ENCODE assay signal across 15 cellular contexts in genomic region chr2:23414876-23415275, GRCh38. TPM values are rescaled to one million over a fixed set of nuclear protein-coding genes. Genes with fewer than 3 reads are reported as not detected.
DNase-seq lines count a peak whose midpoint lies in the region; ATAC-seq and TF ChIP-seq lines count a peak whose summit lies in the region.
"Had no signal": no experiment of that assay in that cellular context is flagged by ENCODE, and none has a peak within 500 bp of the region (broad histone marks: within the 10 kb centered on the region; RNA-seq: fewer than 3 reads in every experiment).

No MANE protein-coding gene starts in this region.

- H3F3A ChIP-seq in PC-3 (ENCODE audit: low read length, unreplicated experiment) (no peaks in the 10 kb centered on the region), PC-9 (ENCODE audit: insufficient read depth, low read depth) (0 out of 2 replicates have a peak, but pooled peaks cover 3% of the 10 kb centered on the region)

- H3K4me3 Mint-ChIP-seq in effector memory CD8-positive, alpha-beta T cell, result no peak overlapping the region
- H3K4me3 Mint-ChIP-seq: activated CD4-positive, alpha-beta memory T cell treated with anti-CD3 and anti-CD28 coated beads for 36 hours; activated naive CD8-positive, alpha-beta T cell treated with anti-CD3 and anti-CD28 coated beads, Interleukin-2, amount 50 U/mL, for 24 hours; B cell; memory B cell; stimulated activated memory B cell treated with anti-CD40 and anti-IgM and Interleukin-4, amounts not matched to agents 10 μg/mL and 1 μg/mL and 100 μg/mL, for 72 hours had no signal

- no peaks in the 10 kb centered on the region for H3K4me1 Mint-ChIP-seq in effector memory CD8-positive, alpha-beta T cell (ENCODE audit: low read depth in 2 of 2)
- H3K4me1 Mint-ChIP-seq: activated naive CD8-positive, alpha-beta T cell treated with anti-CD3 and anti-CD28 coated beads, Interleukin-2, amount 50 U/mL, for 24 hours; B cell; stimulated activated memory B cell treated with anti-CD40 and anti-IgM and Interleukin-4, amounts not matched to agents 10 μg/mL and 1 μg/mL and 100 μg/mL, for 72 hours had no signal

- no peaks in the 10 kb centered on the region for H3K27me3 ChIP-seq in mammary epithelial cell (ENCODE audit: insufficient read depth, low read length)
- H3K27me3 ChIP-seq in breast epithelium, result no peaks in the 10 kb centered on the region
- H3K27me3 ChIP-seq in PC-3 (ENCODE audit: low read length), result no peaks in the 10 kb centered on the region
- no peaks in the 10 kb centered on the region for H3K27me3 ChIP-seq in PC-9 (ENCODE audit: insufficient read depth, low read depth)
- H3K27me3 ChIP-seq: esophagus muscularis mucosa had no signal

- H3K9ac ChIP-seq in mammary epithelial cell (ENCODE audit: insufficient read depth, low read length) (no peak overlapping the region), PC-3 (ENCODE audit: low read length) (no peak overlapping the region)

- H3K4me2 ChIP-seq in mammary epithelial cell (ENCODE audit: insufficient read depth, low read depth, low read length) (no peak overlapping the region), PC-3 (ENCODE audit: low read length) (no peak overlapping the region), PC-9 (no peak overlapping the region)

- H3K36me3 Mint-ChIP-seq in activated naive CD4-positive, alpha-beta T cell treated with anti-CD3 and anti-CD28 coated beads, Interleukin-2, amount 50 U/mL, for 72 hours, result no peaks in the 10 kb centered on the region
- no peaks in the 10 kb centered on the region for H3K36me3 Mint-ChIP-seq in effector memory CD8-positive, alpha-beta T cell (ENCODE audit: insufficient read depth)
- H3K36me3 Mint-ChIP-seq: activated CD4-positive, alpha-beta memory T cell treated with anti-CD3 and anti-CD28 coated beads for 36 hours; stimulated activated memory B cell treated with anti-CD40 and anti-IgM and Interleukin-4, amounts not matched to agents 10 μg/mL and 1 μg/mL and 100 μg/mL, for 72 hours had no signal

- dilution Hi-C loops in mammary epithelial cell (cut with HindIII; ENCODE audit: low sequenced_read_pairs), result no loop called here

- no TSS peak for BruUV-seq in mammary epithelial cell (replicated peaks; lab: Mats Ljungman, UMichigan)
- BruUV-seq in PC-3 (replicated peaks; lab: Mats Ljungman, UMichigan), result no TSS peak
- BruUV-seq in PC-9 (replicated peaks; lab: Mats Ljungman, UMichigan), result no TSS peak

- H3K27ac Mint-ChIP-seq in activated naive CD4-positive, alpha-beta T cell treated with anti-CD3 and anti-CD28 coated beads, Interleukin-2, amount 50 U/mL, for 72 hours, result no peak overlapping the region
- no peak overlapping the region for H3K27ac Mint-ChIP-seq in effector memory CD8-positive, alpha-beta T cell
- H3K27ac Mint-ChIP-seq: activated CD4-positive, alpha-beta memory T cell treated with anti-CD3 and anti-CD28 coated beads for 36 hours; activated naive CD8-positive, alpha-beta T cell treated with anti-CD3 and anti-CD28 coated beads, Interleukin-2, amount 50 U/mL, for 24 hours; B cell; memory B cell; stimulated activated memory B cell treated with anti-CD40 and anti-IgM and Interleukin-4, amounts not matched to agents 10 μg/mL and 1 μg/mL and 100 μg/mL, for 72 hours had no signal

- TF ChIP-seq CTCF in mammary epithelial cell (conservative IDR thresholded peaks at IDR 0.05 in 1 of 2, IDR thresholded peaks at IDR 0.05 in 1 of 2; ENCODE audit: extremely low read depth in 1 of 2, insufficient read depth in 1 of 2, low read depth in 1 of 2, low read length in 2 of 2) (peak; percentile 21 to 34), breast epithelium (IDR thresholded peaks at IDR 0.05) (no peak), PC-3 (conservative IDR thresholded peaks at IDR 0.05; ENCODE audit: low read depth, low read length) (peak; percentile 44; the same call in 1 of the 2 replicates), fibroblast of pulmonary artery (IDR thresholded peaks at IDR 0.05; ENCODE audit: low read length, missing control alignments) (peak; percentile 22), PC-9 (conservative IDR thresholded peaks at IDR 0.05) (no peak)

- CTCF ChIA-PET in mammary epithelial cell (lab: Charles Lee; ENCODE audit: low non-redundant PET), result no interaction called here
- CTCF ChIA-PET in PC-3 (lab: Charles Lee), result no interaction called here
- CTCF ChIA-PET in PC-9 (lab: Charles Lee), result no interaction called here

- 100% methylated on average over 4 of the region's 4 CpGs for WGBS in mammary epithelial cell (ENCODE audit: low coverage, missing lambda C conversion rate)

- H3K4me1 ChIP-seq in mammary epithelial cell (ENCODE audit: insufficient read depth, low read length) (peaks cover 23% of the 10 kb centered on the region), breast epithelium (no peaks in the 10 kb centered on the region), PC-3 (ENCODE audit: insufficient read depth, low read length) (peaks cover 25% of the 10 kb centered on the region), PC-9 (replicated peaks; ENCODE audit: insufficient read depth) (peaks cover 17% of the 10 kb centered on the region)

- peak; percentile 16; the same call in 1 of the 2 replicates for ATAC-seq in PC-3
- ATAC-seq in activated naive CD4-positive, alpha-beta T cell treated with anti-CD3 and anti-CD28 coated beads, Interleukin-2, amount 50 U/mL, for 72 hours, result no peak
- no peak for ATAC-seq in effector memory CD8-positive, alpha-beta T cell (replicated peaks)
- ATAC-seq: activated naive CD8-positive, alpha-beta T cell treated with anti-CD3 and anti-CD28 coated beads, Interleukin-2, amount 50 U/mL, for 24 hours; stimulated activated memory B cell treated with anti-CD40 and anti-IgM and Interleukin-4, amounts not matched to agents 10 μg/mL and 1 μg/mL and 100 μg/mL, for 72 hours had no signal

- H3K79me2 ChIP-seq in mammary epithelial cell (ENCODE audit: insufficient read depth, low read length) (no peaks in the 10 kb centered on the region), PC-3 (ENCODE audit: low read length) (no peaks in the 10 kb centered on the region), PC-9 (ENCODE audit: low read depth) (no peaks in the 10 kb centered on the region)

- intact Hi-C loops in mammary epithelial cell (cut with micrococcal nuclease), result no loop called here
- intact Hi-C loops in breast epithelium (cut with DNase I; ENCODE audit: low total_unique reads), result no loop called here
- intact Hi-C loops in PC-3 (cut with micrococcal nuclease), result no loop called here
- intact Hi-C loops in PC-9 (cut with micrococcal nuclease; ENCODE audit: unreplicated experiment), result no loop called here

- H3K27ac ChIP-seq in mammary epithelial cell (ENCODE audit: insufficient read depth, low read depth, low read length) (no peak overlapping the region), breast epithelium (no peak overlapping the region), PC-3 (ENCODE audit: low read length) (no peak overlapping the region), PC-9 (no peak overlapping the region)
- H3K27ac ChIP-seq: esophagus muscularis mucosa, SK-N-MC had no signal

- H2AFZ ChIP-seq in mammary epithelial cell (ENCODE audit: low read depth, low read length) (no peak overlapping the region), PC-3 (ENCODE audit: low read length) (no peak overlapping the region), PC-9 (no peak overlapping the region)

- no peaks in the 10 kb centered on the region for H3K9me2 ChIP-seq in PC-3 (replicated peaks; ENCODE audit: low read length)
- H3K9me2 ChIP-seq in PC-9 (ENCODE audit: insufficient read depth), result no peaks in the 10 kb centered on the region

- no peak for DNase-seq in mammary epithelial cell
- no peak for DNase-seq in breast epithelium (ENCODE audit: low spot score in 2 of 2)
- DNase-seq in PC-3, result peak; percentile 32
- DNase-seq in fibroblast of pulmonary artery (ENCODE audit: low read depth), result no peak
- DNase-seq in activated naive CD4-positive, alpha-beta T cell treated with anti-CD3 and anti-CD28 coated beads, Interleukin-2, amount 50 U/mL, for 72 hours (ENCODE audit: low spot score in 2 of 2), result no peak
- DNase-seq in G401 (ENCODE audit: low spot score), result no peak
- no peak for DNase-seq in PC-9
- no peak for DNase-seq in effector memory CD8-positive, alpha-beta T cell
- DNase-seq: activated CD4-positive, alpha-beta memory T cell treated with anti-CD3 and anti-CD28 coated beads for 36 hours; activated naive CD8-positive, alpha-beta T cell treated with anti-CD3 and anti-CD28 coated beads, Interleukin-2, amount 50 U/mL, for 24 hours had no signal

- TF ChIP-seq POLR2A in breast epithelium (IDR thresholded peaks at IDR 0.05), result no peak

- no peaks in the 10 kb centered on the region for H4K20me1 ChIP-seq in mammary epithelial cell (ENCODE audit: insufficient read depth, low read length)
- no peaks in the 10 kb centered on the region for H4K20me1 ChIP-seq in PC-3 (ENCODE audit: low read length)
- H4K20me1 ChIP-seq in PC-9 (ENCODE audit: insufficient read depth), result no peaks in the 10 kb centered on the region

- H3K9me3 ChIP-seq in mammary epithelial cell (replicated peaks; ENCODE audit: insufficient read depth, low read length), result no peaks in the 10 kb centered on the region
- H3K9me3 ChIP-seq in breast epithelium, result no peaks in the 10 kb centered on the region
- no peaks in the 10 kb centered on the region for H3K9me3 ChIP-seq in PC-3 (ENCODE audit: low read length)
- no peaks in the 10 kb centered on the region for H3K9me3 ChIP-seq in PC-9 (ENCODE audit: insufficient read depth, low read depth)
- H3K9me3 ChIP-seq: esophagus muscularis mucosa had no signal

- H3K27me3 Mint-ChIP-seq in effector memory CD8-positive, alpha-beta T cell, result peaks cover 20 to 32% of the 10 kb centered on the region in 2 donors
- H3K27me3 Mint-ChIP-seq: activated CD4-positive, alpha-beta memory T cell treated with anti-CD3 and anti-CD28 coated beads for 36 hours; activated naive CD8-positive, alpha-beta T cell treated with anti-CD3 and anti-CD28 coated beads, Interleukin-2, amount 50 U/mL, for 24 hours; B cell; stimulated activated memory B cell treated with anti-CD40 and anti-IgM and Interleukin-4, amounts not matched to agents 10 μg/mL and 1 μg/mL and 100 μg/mL, for 72 hours had no signal

- in situ Hi-C loops in mammary epithelial cell (cut with MboI; ENCODE audit: low sequenced_read_pairs in 2 of 2), result no loop called here
- in situ Hi-C loops in G401 (cut with HindIII; ENCODE audit: low sequenced_read_pairs), result no loop called here

- H3K36me3 ChIP-seq in mammary epithelial cell (ENCODE audit: insufficient read depth, low read length) (no peaks in the 10 kb centered on the region), breast epithelium (no peaks in the 10 kb centered on the region), PC-3 (ENCODE audit: low read depth, low read length) (no peaks in the 10 kb centered on the region), PC-9 (ENCODE audit: low read depth) (no peaks in the 10 kb centered on the region)
- H3K36me3 ChIP-seq: esophagus muscularis mucosa had no signal

- POLR2A ChIA-PET in PC-3 (lab: Charles Lee; ENCODE audit: unreplicated experiment) (no interaction called here), PC-9 (lab: Charles Lee; ENCODE audit: unreplicated experiment) (no interaction called here)

- no peak overlapping the region for H3K4me3 ChIP-seq in mammary epithelial cell (replicated peaks in 1 of 3; ENCODE audit: insufficient read depth in 1 of 3, low read depth in 2 of 3, low read length in 3 of 3)
- no peak overlapping the region for H3K4me3 ChIP-seq in breast epithelium
- no peak overlapping the region for H3K4me3 ChIP-seq in PC-3 (ENCODE audit: low read length)
- H3K4me3 ChIP-seq in fibroblast of pulmonary artery (replicated peaks; ENCODE audit: low read depth, low read length), result no peak overlapping the region
- no peak overlapping the region for H3K4me3 ChIP-seq in PC-9
- H3K4me3 ChIP-seq: esophagus muscularis mucosa, SK-N-MC had no signal

- no peaks in the 10 kb centered on the region for H3K9me3 Mint-ChIP-seq in activated naive CD4-positive, alpha-beta T cell treated with anti-CD3 and anti-CD28 coated beads, Interleukin-2, amount 50 U/mL, for 72 hours
- no peaks in the 10 kb centered on the region for H3K9me3 Mint-ChIP-seq in effector memory CD8-positive, alpha-beta T cell
- H3K9me3 Mint-ChIP-seq: activated CD4-positive, alpha-beta memory T cell treated with anti-CD3 and anti-CD28 coated beads for 36 hours; activated naive CD8-positive, alpha-beta T cell treated with anti-CD3 and anti-CD28 coated beads, Interleukin-2, amount 50 U/mL, for 24 hours; memory B cell; stimulated activated memory B cell treated with anti-CD40 and anti-IgM and Interleukin-4, amounts not matched to agents 10 μg/mL and 1 μg/mL and 100 μg/mL, for 72 hours had no signal

RNA-seq across cellular contexts. Expression of gene KLHL29, which starts 29.9 kb away (rescaled TPM):
- total RNA-seq in mammary epithelial cell (10 to 100 TPM; 15.6 to 16.3 TPM), breast epithelium (10 to 100 TPM in 2 of 3 donors, 1 to 10 TPM in 1; 4.5 to 20.9 (median 14.7) TPM), PC-3 (2014; rRNA removed) (2.6 and 3.1 TPM in 2 replicates), PC-9 (2021) (3.1 and 3.4 TPM in 2 replicates)
- 3.6 TPM for polyA plus RNA-seq in mammary epithelial cell
- polyA minus RNA-seq in mammary epithelial cell, result 0.93 TPM
- 1 to 10 TPM; 1.2 to 4.7 TPM for total RNA-seq in activated naive CD4-positive, alpha-beta T cell treated with anti-CD3 and anti-CD28 coated beads, Interleukin-2, amount 50 U/mL, for 72 hours
- not detected in 2 replicates for total RNA-seq in G401 (2014; rRNA removed; shearing (Covaris generic))

Comparison
In these comparisons a context has a peak if more than half of its experiments do, and no peak if none do; other contexts are left out.
1. CTCF ChIP-seq: peak in mammary epithelial cell (2 of 2), PC-3 (single experiment) and fibroblast of pulmonary artery (single experiment); none in breast epithelium (0 of 3) and PC-9 (single experiment).